In the genomic region with DNA sequence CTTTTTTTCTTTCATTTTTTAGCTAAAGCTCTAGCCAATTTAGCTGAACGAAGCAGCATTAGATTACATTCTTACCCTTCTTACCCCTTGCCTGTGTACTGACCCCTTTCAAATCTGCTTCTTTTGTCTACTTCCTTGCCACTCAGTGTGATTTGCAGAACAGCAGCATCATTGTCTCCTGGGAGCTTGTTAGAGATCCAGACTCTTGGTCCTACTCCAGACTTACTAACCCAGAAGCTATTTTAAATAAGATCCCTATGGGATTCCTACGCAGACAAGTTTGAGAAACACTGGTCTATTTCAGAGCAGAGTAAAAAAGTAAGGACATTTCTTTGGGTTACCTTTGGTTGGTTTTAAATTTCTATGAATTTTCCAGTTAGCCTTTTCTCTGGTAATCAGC, we compare ENCODE assay signal across 16 cellular contexts. TPM values are rescaled to one million over a fixed set of nuclear protein-coding genes. Genes with fewer than 3 reads are reported as not detected.
DNase-seq lines count a peak whose midpoint lies in the region; ATAC-seq and TF ChIP-seq lines count a peak whose summit lies in the region.
"Had no signal": no experiment of that assay in that cellular context is flagged by ENCODE, and none has a peak within 500 bp of the region (broad histone marks: within the 10 kb centered on the region; RNA-seq: fewer than 3 reads in every experiment).

No MANE protein-coding gene starts in this region.

- no peak overlapping the region for H3K4me3 ChIP-seq in choroid plexus epithelial cell (ENCODE audit: low read depth, low read length)
- H3K4me3 ChIP-seq in spleen: no peak overlapping the region
- H3K4me3 ChIP-seq: A549, smooth muscle cell, upper lobe of left lung had no signal

- H3K4me3 Mint-ChIP-seq in T-helper 17 cell: no peak overlapping the region
- H3K4me3 Mint-ChIP-seq: activated T-cell treated with anti-CD3 and anti-CD28 coated beads, Interleukin-2, amount 50 U/mL, for 24 hours had no signal

- intact Hi-C loops in Right ventricle myocardium inferior (cut with DNase I) (no loop called here), cardiac septum (cut with DNase I) (no loop called here), spleen (cut with DNase I; ENCODE audit: low total_unique reads) (no loop called here)

- H3K36me3 ChIP-seq in spleen: no peaks in the 10 kb centered on the region
- H3K36me3 ChIP-seq: upper lobe of left lung had no signal

- H3K36me3 Mint-ChIP-seq in T-helper 17 cell (ENCODE audit: low read depth): peaks cover 5% of the 10 kb centered on the region

- DNase-seq in Right ventricle myocardium inferior (ENCODE audit: missing footprints): no peak
- DNase-seq in cardiac septum (ENCODE audit: low spot score): no peak
- peak; percentile 78 for DNase-seq in choroid plexus epithelial cell (ENCODE audit: low read depth)
- peak; percentile 56 for DNase-seq in medulla oblongata (ENCODE audit: extremely low spot score)
- DNase-seq in activated naive CD4-positive, alpha-beta T cell treated with anti-CD3 and anti-CD28 coated beads, Interleukin-2, amount 50 U/mL, for 16 hours: no peak
- no peak for DNase-seq in spleen
- DNase-seq in inferior parietal cortex (ENCODE audit: extremely low spot score): no peak
- no peak for DNase-seq in T-helper 17 cell
- DNase-seq: activated CD4-positive, alpha-beta T cell treated with anti-CD3 and anti-CD28 coated beads for 1 hour; activated T-cell treated with anti-CD3 and anti-CD28 coated beads, Interleukin-2, amount 50 U/mL, for 24 hours; DMS79; NCI-H1048; NK-92 treated with Interleukin-12 subunit alpha and Interleukin-12 subunit beta, amount 100 ng/mL, for 24 hours; upper lobe of left lung had no signal

- H3K9me3 ChIP-seq in spleen (no peaks in the 10 kb centered on the region), T-helper 17 cell (ENCODE audit: control insufficient read depth, low read length, poor library complexity, severe bottlenecking) (no peaks in the 10 kb centered on the region)
- H3K9me3 ChIP-seq: A549, upper lobe of left lung had no signal

- H3K27ac Mint-ChIP-seq in T-helper 17 cell: no peak overlapping the region
- H3K27ac Mint-ChIP-seq: activated T-cell treated with anti-CD3 and anti-CD28 coated beads, Interleukin-2, amount 50 U/mL, for 24 hours had no signal

- no peaks in the 10 kb centered on the region for H3K4me1 ChIP-seq in spleen
- H3K4me1 ChIP-seq: A549, upper lobe of left lung had no signal

- no peaks in the 10 kb centered on the region for H3K27me3 ChIP-seq in spleen (replicated peaks in 1 of 7)
- H3K27me3 ChIP-seq: upper lobe of left lung had no signal

- no peaks in the 10 kb centered on the region for H3K4me1 Mint-ChIP-seq in T-helper 17 cell

- no peak for TF ChIP-seq POLR2A in spleen (IDR thresholded peaks at IDR 0.05)

- H3K27ac ChIP-seq in spleen: no peak overlapping the region
- H3K27ac ChIP-seq: A549, upper lobe of left lung had no signal

- 83 to 88% (median 88%) methylated on average over 2 of the region's 2 CpGs for WGBS in spleen, 5 donors

- no peaks in the 10 kb centered on the region for H3K27me3 Mint-ChIP-seq in T-helper 17 cell
- H3K27me3 Mint-ChIP-seq: activated T-cell treated with anti-CD3 and anti-CD28 coated beads, Interleukin-2, amount 50 U/mL, for 24 hours had no signal

- ATAC-seq in Right ventricle myocardium inferior: peak; percentile 67
- no peak for ATAC-seq in T-helper 17 cell
- ATAC-seq: A549 had no signal

- no peak for TF ChIP-seq CTCF in choroid plexus epithelial cell (conservative IDR thresholded peaks at IDR 0.05; ENCODE audit: low read depth, low read length)
- TF ChIP-seq CTCF in spleen (IDR thresholded peaks at IDR 0.05 in 8 of 11, conservative IDR thresholded peaks at IDR 0.05 in 3 of 11): no peak

RNA-seq across cellular contexts. Expression of a gene that starts 13.8 kb away (rescaled TPM):
- total RNA-seq in Right ventricle myocardium inferior: 155 TPM
- total RNA-seq in cardiac septum: 90.7 TPM
- total RNA-seq in spleen: 1 to 10 TPM in 5 of 7 donors, under 1 TPM in 2; 0.51 to 2.2 (median 1.1) TPM
- 1 to 10 TPM in 2 of 3 donors, under 1 TPM in 1; 0.96 to 3.1 (median 1.5) TPM for polyA plus RNA-seq in spleen
- total RNA-seq in T-helper 17 cell: 1 to 10 TPM in 1 of 2 donors, under 1 TPM in 1; 0.97 to 2.1 TPM
- polyA plus RNA-seq: smooth muscle cell had no signal

RNA-seq across cellular contexts. Expression of a gene that starts 31.3 kb away (rescaled TPM):
- 6.6 TPM for total RNA-seq in Right ventricle myocardium inferior
- 8.1 TPM for total RNA-seq in cardiac septum
- 10 to 100 TPM; 20.9 to 37.6 (median 27.9) TPM for total RNA-seq in spleen
- 10 to 100 TPM; 14.0 to 15.0 (median 14.3) TPM for polyA plus RNA-seq in spleen
- total RNA-seq in T-helper 17 cell: 10 to 100 TPM; 10.0 to 10.4 TPM

RNA-seq across cellular contexts. Expression of a gene that starts 31.5 kb away (rescaled TPM):
- total RNA-seq in Right ventricle myocardium inferior: 2.2 TPM
- total RNA-seq in cardiac septum: 1.2 TPM
- total RNA-seq in spleen: 1 to 10 TPM; 3.7 to 9.2 (median 4.6) TPM
- polyA plus RNA-seq in spleen: 1 to 10 TPM; 2.7 to 3.1 (median 2.8) TPM
- 1 to 10 TPM; 1.9 to 2.7 TPM for total RNA-seq in T-helper 17 cell

Comparison
In these comparisons a context has a peak if more than half of its experiments do, and no peak if none do; other contexts are left out.
1. DNase-seq: peak in choroid plexus epithelial cell (single experiment) and medulla oblongata (single experiment); none in Right ventricle myocardium inferior (single experiment), cardiac septum (single experiment), activated naive CD4-positive, alpha-beta T cell treated with anti-CD3 and anti-CD28 coated beads, Interleukin-2, amount 50 U/mL, for 16 hours (single experiment), spleen (single experiment), inferior parietal cortex (single experiment) and T-helper 17 cell (0 of 3).
2. RNA of a gene that starts 13.8 kb away (total RNA-seq): 155 TPM in Right ventricle myocardium inferior (single experiment) and 90.7 TPM in cardiac septum (single experiment); 0.97 to 2.1 TPM in T-helper 17 cell and 0.51 to 2.2 TPM in spleen; every median in the first group is over 10 times any median in the second.